8 cellular contexts compared by ENCODE assay signal in the genomic region with DNA sequence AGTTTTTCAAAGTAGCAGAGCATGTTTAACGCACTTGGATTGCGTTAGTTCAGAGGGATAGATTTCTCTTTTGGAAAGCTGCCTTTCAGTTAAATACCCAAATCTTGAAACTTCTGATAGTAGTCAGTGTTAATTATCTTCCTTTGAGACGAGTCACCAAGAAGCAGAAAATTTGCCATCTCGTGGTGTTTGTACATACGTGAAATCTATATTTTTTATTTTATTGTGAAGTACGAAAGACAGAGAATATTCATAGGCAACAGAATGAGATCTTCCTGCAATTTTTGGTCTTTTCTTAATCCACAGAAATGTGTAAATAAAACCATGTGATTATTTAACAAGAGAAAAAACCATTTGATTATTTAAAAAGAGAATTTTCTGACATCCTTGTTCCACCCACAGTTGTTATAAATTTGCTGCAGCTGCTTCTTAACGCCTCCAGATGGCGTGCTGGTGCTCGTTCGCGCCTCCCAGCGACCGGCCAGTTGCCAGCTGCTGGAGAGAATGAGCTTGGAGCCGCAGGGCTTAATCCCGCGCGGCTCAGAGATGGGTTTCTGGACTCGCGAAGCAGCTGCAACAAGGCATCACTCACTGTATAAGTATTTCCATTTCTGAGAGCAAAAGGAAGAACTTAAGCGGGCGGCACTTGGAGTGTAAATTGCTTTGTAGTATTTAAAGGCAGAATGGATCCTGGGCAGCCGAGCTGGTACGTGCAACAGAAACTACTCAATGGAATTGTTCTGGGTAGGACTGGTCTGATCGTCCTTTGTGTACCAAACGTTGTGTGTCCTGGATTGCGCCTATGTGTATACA. TPM values are rescaled to one million over a fixed set of nuclear protein-coding genes. Genes with fewer than 3 reads are reported as not detected.
DNase-seq lines count a peak whose midpoint lies in the region; ATAC-seq, FAIRE-seq and TF ChIP-seq lines count a peak whose summit lies in the region.

No MANE protein-coding gene starts in this region.

- peak overlapping the region; percentile 64 for H3K4me2 ChIP-seq in MM.1S (ENCODE audit: low read depth, low read length)

- intact Hi-C loops in kidney (cut with DNase I), result no loop called here

- H4K20me1 ChIP-seq in MM.1S (ENCODE audit: insufficient read depth, low read length), result no peaks in the 10 kb centered on the region

- FAIRE-seq in bronchial epithelial cell (lab: Jason Lieb, UNC) (no peak), kidney (lab: Jason Lieb, UNC) (peak; percentile 44)

- peak; percentile 99 for ATAC-seq in HG02610 (IDR thresholded peaks at IDR 0.05; ENCODE audit: unreplicated experiment)

- H3K4me3 ChIP-seq in MM.1S (ENCODE audit: low read length), result peak overlapping the region; percentile 54
- H3K4me3 ChIP-seq in bronchial epithelial cell (ENCODE audit: low read depth, low read length), result no peak overlapping the region
- H3K4me3 ChIP-seq in kidney (ENCODE audit: low read length in 2 of 2), result peak overlapping the region; percentile 48 to 61

- H3K27me3 ChIP-seq in MM.1S (replicated peaks; ENCODE audit: insufficient read depth, low read length) (no peaks in the 10 kb centered on the region), bronchial epithelial cell (ENCODE audit: control insufficient read depth, insufficient read depth, low read length) (no peaks in the 10 kb centered on the region)

- H3F3A ChIP-seq in MM.1S (ENCODE audit: insufficient read depth, low read length), result no peaks in the 10 kb centered on the region

- DNase-seq in A172 (ENCODE audit: low spot score), result peak; percentile 78
- peak; percentile 91 for DNase-seq in MM.1S
- DNase-seq in SHP77 treated with DMSO at 0.1 percent for 48 hours (lab: John Stamatoyannopoulos, UW), result peak; percentile 84
- DNase-seq in bronchial epithelial cell (ENCODE audit: low read depth), result peak; percentile 63
- DNase-seq in kidney, result peak; percentile 84
- peak; percentile 10 to 16 for DNase-seq in stimulated activated CD4-positive, alpha-beta T cell treated with anti-CD3 and anti-CD28 coated beads, Interleukin-15, amount 100 ng/mL, for 48 hours (ENCODE audit: low read depth in 2 of 2)

- TF ChIP-seq CTCF in GM12874 (IDR thresholded peaks at IDR 0.05; ENCODE audit: insufficient read depth, low read depth, low read length) (peak; percentile 82), MM.1S (IDR thresholded peaks at IDR 0.05; ENCODE audit: low read length) (peak; percentile 100), bronchial epithelial cell (IDR thresholded peaks at IDR 0.05; ENCODE audit: insufficient read depth, low read length, severe bottlenecking) (peak; percentile 90), kidney (IDR thresholded peaks at IDR 0.05; ENCODE audit: borderline replicate concordance, extremely low read depth, insufficient read depth) (peak; percentile 75)

- H3K9ac ChIP-seq in MM.1S (ENCODE audit: low read length) (no peak overlapping the region), kidney (ENCODE audit: low read length in 2 of 2) (no peak overlapping the region)

- H3K79me2 ChIP-seq in MM.1S (ENCODE audit: low read length), result no peaks in the 10 kb centered on the region

- H3K36me3 ChIP-seq in MM.1S (replicated peaks; ENCODE audit: insufficient read depth, low read length) (no peaks in the 10 kb centered on the region), bronchial epithelial cell (ENCODE audit: control insufficient read depth, insufficient read depth, low read length) (no peaks in the 10 kb centered on the region), kidney (ENCODE audit: control insufficient read depth in 1 of 2, insufficient read depth in 2 of 2, low read length in 2 of 2) (no peaks in the 10 kb centered on the region)

- peak overlapping the region; percentile 53 for H2AFZ ChIP-seq in MM.1S (ENCODE audit: low read length)

- no peaks in the 10 kb centered on the region for H3K9me2 ChIP-seq in MM.1S (replicated peaks; ENCODE audit: insufficient read depth, low read length)

- H3K9me3 ChIP-seq in MM.1S (replicated peaks; ENCODE audit: insufficient read depth, low read length) (no peaks in the 10 kb centered on the region), kidney (ENCODE audit: control insufficient read depth in 1 of 2, low read length in 2 of 2) (no peaks in the 10 kb centered on the region)

- no peaks in the 10 kb centered on the region for H3K4me1 ChIP-seq in MM.1S (ENCODE audit: low read length)
- no peaks in the 10 kb centered on the region for H3K4me1 ChIP-seq in kidney (ENCODE audit: control insufficient read depth in 1 of 2, insufficient read depth in 1 of 2, low read depth in 1 of 2, low read length in 2 of 2)

- H3K27ac ChIP-seq in MM.1S (ENCODE audit: low read length) (no peak overlapping the region), kidney (ENCODE audit: low read depth in 2 of 2, low read length in 2 of 2) (no peak overlapping the region)

RNA-seq across cellular contexts. Expression of a gene that starts 10.5 kb away (rescaled TPM):
- 0.03 and 0.10 TPM in 2 replicates for total RNA-seq in A172 (2014; rRNA removed; shearing (Covaris generic))
- total RNA-seq in bronchial epithelial cell (under 0.01 TPM in 1 of 2 replicates, not detected in the other), kidney (0.44 TPM)
- 0.30 TPM for polyA plus RNA-seq in kidney (ENCODE audit: insufficient read depth, low read depth, low replicate concordance)

Comparison
In these comparisons a context has a peak if more than half of its experiments do, and no peak if none do; other contexts are left out.
1. DNase-seq: peak in every context shown above with its lines; median percentile 91 in MM.1S; 84 in SHP77 treated with DMSO at 0.1 percent for 48 hours; 84 in kidney; 78 in A172; 63 in bronchial epithelial cell; 13 in stimulated activated CD4-positive, alpha-beta T cell treated with anti-CD3 and anti-CD28 coated beads, Interleukin-15, amount 100 ng/mL, for 48 hours.